ENCODE assay signal across 21 cellular contexts in the genomic region with DNA sequence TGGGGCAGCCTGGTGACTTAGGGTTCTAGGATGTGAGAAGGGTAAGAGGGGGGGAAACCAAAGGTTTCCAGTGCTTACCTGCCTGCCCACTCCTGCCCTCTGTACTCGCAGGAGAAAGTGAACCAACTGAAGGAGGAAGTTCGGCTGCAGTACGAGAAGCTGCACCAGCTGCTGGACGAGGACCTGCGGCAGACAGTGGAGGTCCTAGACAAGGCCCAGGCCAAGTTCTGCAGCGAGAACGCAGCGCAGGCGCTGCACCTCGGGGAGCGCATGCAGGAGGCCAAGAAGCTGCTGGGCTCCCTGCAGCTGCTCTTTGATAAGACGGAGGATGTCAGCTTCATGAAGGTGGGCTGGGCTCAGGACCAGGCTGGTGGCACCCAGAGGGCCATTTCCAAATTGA. TPM values are rescaled to one million over a fixed set of nuclear protein-coding genes. Genes with fewer than 3 reads are reported as not detected.
DNase-seq lines count a peak whose midpoint lies in the region; ATAC-seq and TF ChIP-seq lines count a peak whose summit lies in the region.
"Had no signal": no experiment of that assay in that cellular context is flagged by ENCODE, and none has a peak within 500 bp of the region (broad histone marks: within the 10 kb centered on the region; RNA-seq: fewer than 3 reads in every experiment).

No MANE protein-coding gene starts in this region.

- TF ChIP-seq CTCF in natural killer cell (IDR thresholded peaks at IDR 0.05) (no peak), adrenal gland (IDR thresholded peaks at IDR 0.05) (no peak)

- peaks cover 20% of the 10 kb centered on the region for H3K79me1 ChIP-seq in neuronal stem cell (ENCODE audit: low read depth, low read length)

- H2BK12ac ChIP-seq in neuronal stem cell (ENCODE audit: low read length), result no peak overlapping the region

- H3K9me3 ChIP-seq in neuronal stem cell (replicated peaks in 1 of 2; ENCODE audit: control insufficient read depth in 2 of 2, insufficient read depth in 1 of 2, low read depth in 1 of 2, low read length in 2 of 2) (no peaks in the 10 kb centered on the region), adrenal gland (replicated peaks in 1 of 3) (no peaks in the 10 kb centered on the region)
- H3K9me3 ChIP-seq: MG63 had no signal

- peaks cover 60% of the 10 kb centered on the region for H3K4me1 Mint-ChIP-seq in activated CD4-positive, alpha-beta T cell treated with anti-CD3 and anti-CD28 coated beads for 36 hours
- H3K4me1 Mint-ChIP-seq in activated CD4-positive, alpha-beta T cell treated with anti-CD3 and anti-CD28 coated beads, Interleukin-2, amount 10 ng/mL, durations not matched to agents 7 days and 5 days, result peaks cover 60% of the 10 kb centered on the region
- H3K4me1 Mint-ChIP-seq in natural killer cell, result peaks cover 55 to 66% of the 10 kb centered on the region in 2 donors
- H3K4me1 Mint-ChIP-seq in natural killer cell treated with Interleukin-12 subunit alpha and Interleukin-12 subunit beta and Interleukin-15 and Interleukin-18, amount 100 ng/mL, for 72 hours (ENCODE audit: low read depth in 2 of 2), result peaks cover 39 to 53% of the 10 kb centered on the region in 2 donors

- no peak overlapping the region for H4K8ac ChIP-seq in neuronal stem cell (ENCODE audit: low read depth, low read length)

- peak overlapping the region; percentile 29 for H3K4ac ChIP-seq in neuronal stem cell (ENCODE audit: low read length)

- H3K36me3 Mint-ChIP-seq in activated CD4-positive, alpha-beta T cell treated with anti-CD3 and anti-CD28 coated beads for 36 hours (ENCODE audit: low read depth), result peaks cover 29% of the 10 kb centered on the region
- H3K36me3 Mint-ChIP-seq in activated CD4-positive, alpha-beta T cell treated with anti-CD3 and anti-CD28 coated beads, Interleukin-2, amount 10 ng/mL, durations not matched to agents 7 days and 5 days (ENCODE audit: low read depth), result peaks cover 40% of the 10 kb centered on the region
- no peaks in the 10 kb centered on the region for H3K36me3 Mint-ChIP-seq in natural killer cell
- peaks cover 5% of the 10 kb centered on the region for H3K36me3 Mint-ChIP-seq in natural killer cell treated with Interleukin-12 subunit alpha and Interleukin-12 subunit beta and Interleukin-15 and Interleukin-18, amount 100 ng/mL, for 72 hours

- H3K27ac Mint-ChIP-seq in activated CD4-positive, alpha-beta T cell treated with anti-CD3 and anti-CD28 coated beads for 36 hours, result peak overlapping the region; percentile 25
- H3K27ac Mint-ChIP-seq in activated CD4-positive, alpha-beta T cell treated with anti-CD3 and anti-CD28 coated beads, Interleukin-2, amount 10 ng/mL, durations not matched to agents 7 days and 5 days, result no peak overlapping the region
- H3K27ac Mint-ChIP-seq in natural killer cell, result peak overlapping the region; percentile 99
- peak overlapping the region in 1 of 2 donors; percentile 93 for H3K27ac Mint-ChIP-seq in natural killer cell treated with Interleukin-12 subunit alpha and Interleukin-12 subunit beta and Interleukin-15 and Interleukin-18, amount 100 ng/mL, for 72 hours
- H3K27ac Mint-ChIP-seq: CD4-positive, CD25-positive, alpha-beta regulatory T cell had no signal

- ATAC-seq in activated CD4-positive, alpha-beta T cell treated with anti-CD3 and anti-CD28 coated beads for 36 hours, result no peak
- ATAC-seq in natural killer cell (no peak), HG02571 (IDR thresholded peaks at IDR 0.05; ENCODE audit: unreplicated experiment) (no peak)
- ATAC-seq in natural killer cell treated with Interleukin-12 subunit alpha and Interleukin-12 subunit beta and Interleukin-15 and Interleukin-18, amount 100 ng/mL, for 72 hours, result no peak
- ATAC-seq: Panc1 had no signal

- no peak overlapping the region for H3K4me2 ChIP-seq in neuronal stem cell (ENCODE audit: insufficient read depth, low read length, poor library complexity, severe bottlenecking)

- H4K91ac ChIP-seq in neuronal stem cell (ENCODE audit: low read depth, low read length, poor library complexity), result no peak overlapping the region

- H2AK5ac ChIP-seq in neuronal stem cell (ENCODE audit: low read depth, low read length), result no peak overlapping the region

- CTCF ChIA-PET in activated CD4-positive, alpha-beta T cell treated with anti-CD3 and anti-CD28 coated beads for 36 hours (lab: Charles Lee), result interaction anchor here (1.3 to 1.6 kb wide), 2 partner anchors 13 to 21 kb away, joined by 3 read pairs; no protein-coding TSS in a partner anchor
- CTCF ChIA-PET in activated CD4-positive, alpha-beta T cell treated with anti-CD3 and anti-CD28 coated beads, Interleukin-2, amount 10 ng/mL, durations not matched to agents 7 days and 5 days (lab: Charles Lee), result interaction anchor here (1.5 to 3.5 kb wide), 5 partner anchors 10 to 22 kb away, joined by 3 to 17 read pairs (median 5); a partner anchor contains a TSS

- no peak overlapping the region for H3K18ac ChIP-seq in neuronal stem cell (ENCODE audit: low read length)

- H2BK5ac ChIP-seq in neuronal stem cell (ENCODE audit: low read length), result no peak overlapping the region

- H3K36me3 ChIP-seq in neuronal stem cell (replicated peaks in 1 of 2; ENCODE audit: control insufficient read depth in 2 of 2, insufficient read depth in 2 of 2, low read length in 2 of 2), result peaks cover 24 to 90% of the 10 kb centered on the region in 2 donors
- peaks cover 0 to 70% of the 10 kb centered on the region in 2 donors for H3K36me3 ChIP-seq in adrenal gland (replicated peaks in 1 of 2)

- intact Hi-C loops in activated CD4-positive, alpha-beta T cell treated with anti-CD3 and anti-CD28 coated beads for 36 hours (cut with DNase I, micrococcal nuclease), result no loop called here
- intact Hi-C loops in natural killer cell (cut with micrococcal nuclease), result no loop called here
- intact Hi-C loops in adrenal gland (cut with DNase I), result no loop called here

- H3K27me3 Mint-ChIP-seq in activated CD4-positive, alpha-beta T cell treated with anti-CD3 and anti-CD28 coated beads for 36 hours, result no peaks in the 10 kb centered on the region
- no peaks in the 10 kb centered on the region for H3K27me3 Mint-ChIP-seq in activated CD4-positive, alpha-beta T cell treated with anti-CD3 and anti-CD28 coated beads, Interleukin-2, amount 10 ng/mL, durations not matched to agents 7 days and 5 days
- H3K27me3 Mint-ChIP-seq in natural killer cell (ENCODE audit: low read depth in 2 of 2), result no peaks in the 10 kb centered on the region
- no peaks in the 10 kb centered on the region for H3K27me3 Mint-ChIP-seq in natural killer cell treated with Interleukin-12 subunit alpha and Interleukin-12 subunit beta and Interleukin-15 and Interleukin-18, amount 100 ng/mL, for 72 hours
- H3K27me3 Mint-ChIP-seq: B cell; CD4-positive, CD25-positive, alpha-beta regulatory T cell had no signal

- no peak overlapping the region for H3K14ac ChIP-seq in neuronal stem cell (ENCODE audit: low read length)

- no CpG with 5 or more reads among the region's 12 CpGs for WGBS in neuronal stem cell (ENCODE audit: extremely low coverage in 2 of 2, insufficient read length in 2 of 2, insufficient replicate concordance in 1 of 2), 2 donors
- WGBS in adrenal gland, 4 donors, result 85 to 90% (median 88%) methylated on average over 11 to 12 of the region's 12 CpGs

- H3K4me3 ChIP-seq in neuronal stem cell (ENCODE audit: low read length in 2 of 2) (no peak overlapping the region), adrenal gland (no peak overlapping the region)
- H3K4me3 ChIP-seq: MG63 had no signal

- no peak for DNase-seq in activated CD4-positive, alpha-beta T cell treated with anti-CD3 and anti-CD28 coated beads for 36 hours
- no peak for DNase-seq in activated CD4-positive, alpha-beta T cell treated with anti-CD3 and anti-CD28 coated beads, Interleukin-2, amount 10 ng/mL, durations not matched to agents 7 days and 5 days
- no peak for DNase-seq in natural killer cell
- no peak for DNase-seq in natural killer cell treated with Interleukin-12 subunit alpha and Interleukin-12 subunit beta and Interleukin-15 and Interleukin-18, amount 100 ng/mL, for 72 hours (ENCODE audit: low spot score)
- no peak for DNase-seq in neuronal stem cell (ENCODE audit: low spot score)
- DNase-seq in NCI-H526 (lab: John Stamatoyannopoulos, UW), result no peak
- no peak for DNase-seq in adrenal gland
- DNase-seq: CD4-positive, CD25-positive, alpha-beta regulatory T cell; DMS53; Karpas-422; MG63; NCI-H1092; NCI-H1694; NCI-H2107; NCI-H2227 treated with DMSO at 0.1 percent for 48 hours; NCI-H524; SHP77 had no signal

- peaks cover 14 to 24% of the 10 kb centered on the region in 2 donors for H3K4me1 ChIP-seq in neuronal stem cell (ENCODE audit: control insufficient read depth in 2 of 2, insufficient read depth in 1 of 2, low read depth in 1 of 2, low read length in 2 of 2)
- peaks cover 21 to 63% of the 10 kb centered on the region in 2 donors for H3K4me1 ChIP-seq in adrenal gland (replicated peaks in 1 of 2)

- POLR2A ChIA-PET in activated CD4-positive, alpha-beta T cell treated with anti-CD3 and anti-CD28 coated beads for 36 hours (lab: Charles Lee), result no interaction called here
- POLR2A ChIA-PET in activated CD4-positive, alpha-beta T cell treated with anti-CD3 and anti-CD28 coated beads, Interleukin-2, amount 10 ng/mL, durations not matched to agents 7 days and 5 days (lab: Charles Lee), result no interaction called here

- H2BK15ac ChIP-seq in neuronal stem cell (ENCODE audit: low read length), result no peak overlapping the region

- no peak overlapping the region for H3K9ac ChIP-seq in neuronal stem cell (ENCODE audit: low read depth, low read length, poor library complexity)

- no peaks in the 10 kb centered on the region for H3K9me3 Mint-ChIP-seq in activated CD4-positive, alpha-beta T cell treated with anti-CD3 and anti-CD28 coated beads for 36 hours (ENCODE audit: low read depth)
- H3K9me3 Mint-ChIP-seq in activated CD4-positive, alpha-beta T cell treated with anti-CD3 and anti-CD28 coated beads, Interleukin-2, amount 10 ng/mL, durations not matched to agents 7 days and 5 days, result no peaks in the 10 kb centered on the region
- no peaks in the 10 kb centered on the region for H3K9me3 Mint-ChIP-seq in natural killer cell
- no peaks in the 10 kb centered on the region for H3K9me3 Mint-ChIP-seq in natural killer cell treated with Interleukin-12 subunit alpha and Interleukin-12 subunit beta and Interleukin-15 and Interleukin-18, amount 100 ng/mL, for 72 hours
- H3K9me3 Mint-ChIP-seq: CD4-positive, CD25-positive, alpha-beta regulatory T cell had no signal

- H2BK120ac ChIP-seq in neuronal stem cell (ENCODE audit: low read depth, low read length), result no peak overlapping the region

- H3K27me3 ChIP-seq in neuronal stem cell (ENCODE audit: control insufficient read depth in 3 of 3, insufficient read depth in 3 of 3, low read depth in 1 of 3, low read length in 3 of 3) (no peaks in the 10 kb centered on the region), adrenal gland (no peaks in the 10 kb centered on the region)
- H3K27me3 ChIP-seq: MG63 had no signal

- TF ChIP-seq POLR2A in adrenal gland (IDR thresholded peaks at IDR 0.05), result no peak

- no peak overlapping the region for H3K27ac ChIP-seq in neuronal stem cell (replicated peaks; ENCODE audit: low read length)
- peak overlapping the region in 1 of 5 donors; percentile 8 for H3K27ac ChIP-seq in adrenal gland
- H3K27ac ChIP-seq: 22Rv1 had no signal

- no peak overlapping the region for H3K4me3 Mint-ChIP-seq in activated CD4-positive, alpha-beta T cell treated with anti-CD3 and anti-CD28 coated beads for 36 hours
- no peak overlapping the region for H3K4me3 Mint-ChIP-seq in activated CD4-positive, alpha-beta T cell treated with anti-CD3 and anti-CD28 coated beads, Interleukin-2, amount 10 ng/mL, durations not matched to agents 7 days and 5 days
- no peak overlapping the region for H3K4me3 Mint-ChIP-seq in natural killer cell
- H3K4me3 Mint-ChIP-seq in natural killer cell treated with Interleukin-12 subunit alpha and Interleukin-12 subunit beta and Interleukin-15 and Interleukin-18, amount 100 ng/mL, for 72 hours, result no peak overlapping the region
- H3K4me3 Mint-ChIP-seq: B cell had no signal

- H2AFZ ChIP-seq in neuronal stem cell (ENCODE audit: low read length), result no peak overlapping the region

- no peak overlapping the region for H3K23ac ChIP-seq in neuronal stem cell (ENCODE audit: low read depth, low read length, poor library complexity)

RNA-seq across cellular contexts. Expression of a gene that starts 10.7 kb away (rescaled TPM):
- 10 to 100 TPM; 37.8 to 39.1 TPM for total RNA-seq in activated CD4-positive, alpha-beta T cell treated with anti-CD3 and anti-CD28 coated beads for 36 hours
- total RNA-seq in activated CD4-positive, alpha-beta T cell treated with anti-CD3 and anti-CD28 coated beads, Interleukin-2, amount 10 ng/mL, durations not matched to agents 7 days and 5 days, result 10 to 100 TPM; 40.2 to 42.7 TPM
- total RNA-seq in natural killer cell (10 to 100 TPM; 81.9 to 87.8 (median 86.2) TPM), adrenal gland (100 to 1,000 TPM in 7 of 8 donors, 10 to 100 TPM in 1; 73.1 to 175 (median 138) TPM)
- 10 to 100 TPM; 50.2 to 78.5 TPM for total RNA-seq in natural killer cell treated with Interleukin-12 subunit alpha and Interleukin-12 subunit beta and Interleukin-15 and Interleukin-18, amount 100 ng/mL, for 72 hours
- 33.0 TPM for polyA plus RNA-seq in neuronal stem cell (2013, experiment 1 of 2)
- polyA plus RNA-seq in neuronal stem cell (2013, experiment 2 of 2), result 34.2 TPM
- polyA plus RNA-seq in adrenal gland, result 10 to 100 TPM; 45.0 to 57.6 (median 53.0) TPM

RNA-seq across cellular contexts. Expression of a gene that starts 59.2 kb away (rescaled TPM):
- 1 to 10 TPM; 6.4 to 6.9 TPM for total RNA-seq in activated CD4-positive, alpha-beta T cell treated with anti-CD3 and anti-CD28 coated beads for 36 hours
- total RNA-seq in activated CD4-positive, alpha-beta T cell treated with anti-CD3 and anti-CD28 coated beads, Interleukin-2, amount 10 ng/mL, durations not matched to agents 7 days and 5 days, result 1 to 10 TPM; 4.4 to 5.0 TPM
- total RNA-seq in natural killer cell (1 to 10 TPM; 1.4 to 1.7 (median 1.5) TPM), adrenal gland (10 to 100 TPM in 3 of 8 donors, 1 to 10 TPM in 5; 4.8 to 13.2 (median 7.9) TPM)
- total RNA-seq in natural killer cell treated with Interleukin-12 subunit alpha and Interleukin-12 subunit beta and Interleukin-15 and Interleukin-18, amount 100 ng/mL, for 72 hours, result 1 to 10 TPM; 3.0 to 4.5 TPM
- 51.4 TPM for polyA plus RNA-seq in neuronal stem cell (2013, experiment 1 of 2)
- 52.4 TPM for polyA plus RNA-seq in neuronal stem cell (2013, experiment 2 of 2)
- 10 to 100 TPM in 1 of 3 donors, 1 to 10 TPM in 2; 6.4 to 20.5 (median 7.6) TPM for polyA plus RNA-seq in adrenal gland

RNA-seq across cellular contexts. Expression of a gene that starts 59.5 kb away (rescaled TPM):
- total RNA-seq in activated CD4-positive, alpha-beta T cell treated with anti-CD3 and anti-CD28 coated beads for 36 hours, result 10 to 100 TPM; 18.2 to 20.7 TPM
- 10 to 100 TPM; 20.7 to 23.6 TPM for total RNA-seq in activated CD4-positive, alpha-beta T cell treated with anti-CD3 and anti-CD28 coated beads, Interleukin-2, amount 10 ng/mL, durations not matched to agents 7 days and 5 days
- total RNA-seq in natural killer cell (1 to 10 TPM; 4.8 to 8.0 (median 5.1) TPM), adrenal gland (10 to 100 TPM in 2 of 8 donors, 1 to 10 TPM in 5, under 1 TPM in 1; 0.91 to 12.2 (median 6.4) TPM)
- total RNA-seq in natural killer cell treated with Interleukin-12 subunit alpha and Interleukin-12 subunit beta and Interleukin-15 and Interleukin-18, amount 100 ng/mL, for 72 hours, result 10 to 100 TPM; 13.2 to 39.6 TPM
- 3.9 TPM for polyA plus RNA-seq in neuronal stem cell (2013, experiment 1 of 2)
- 4.0 TPM for polyA plus RNA-seq in neuronal stem cell (2013, experiment 2 of 2)
- 1 to 10 TPM; 3.7 to 4.4 (median 4.1) TPM for polyA plus RNA-seq in adrenal gland
